Comparison of ENCODE assay signal across 10 cellular contexts in the genomic region with DNA sequence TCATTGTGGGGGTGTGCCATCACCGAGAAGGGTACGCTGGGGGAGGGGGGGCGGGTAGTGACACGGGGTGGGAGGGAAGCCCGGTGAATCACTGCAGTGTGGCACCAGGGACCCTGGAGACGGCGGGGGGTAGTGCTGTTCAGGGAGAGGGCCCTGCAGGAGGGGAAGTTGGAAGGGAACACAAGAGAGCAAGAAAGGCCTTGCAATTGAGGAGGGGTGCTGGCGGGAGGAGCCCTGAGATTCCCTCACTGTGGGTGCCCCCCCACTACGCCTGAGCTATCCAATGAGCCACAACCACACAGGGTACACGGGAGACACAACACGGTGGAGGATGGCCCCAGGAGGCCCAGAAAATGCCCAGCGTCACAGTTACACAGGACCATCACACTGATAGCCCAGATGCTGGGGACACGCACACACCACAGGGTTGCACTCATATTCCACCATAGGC. TPM values are rescaled to one million over a fixed set of nuclear protein-coding genes. Genes with fewer than 3 reads are reported as not detected.
DNase-seq lines count a peak whose midpoint lies in the region; ATAC-seq and TF ChIP-seq lines count a peak whose summit lies in the region.
"Had no signal": no experiment of that assay in that cellular context is flagged by ENCODE, and none has a peak within 500 bp of the region (broad histone marks: within the 10 kb centered on the region; RNA-seq: fewer than 3 reads in every experiment).

No MANE protein-coding gene starts in this region.

- peaks cover 12% of the 10 kb centered on the region for H3K4me1 ChIP-seq in A673 (ENCODE audit: insufficient read depth, low read length, poor library complexity, severe bottlenecking)
- peaks cover 22% of the 10 kb centered on the region for H3K4me1 ChIP-seq in CD8-positive, alpha-beta memory T cell (ENCODE audit: insufficient read depth, low read length)
- H3K4me1 ChIP-seq: pancreas had no signal

- POLR2A ChIA-PET in A673 (lab: Charles Lee; ENCODE audit: low non-redundant PET), result no interaction called here
- POLR2A ChIA-PET in CD8-positive, alpha-beta memory T cell (lab: Charles Lee), result no interaction called here

- peak overlapping the region in 4 of 8 donors; percentile 27 to 91 (median 45) for H3K27ac Mint-ChIP-seq in CD8-positive, alpha-beta memory T cell
- no peak overlapping the region for H3K27ac Mint-ChIP-seq in memory B cell

- peak overlapping the region; percentile 59 to 88 (median 79) for H3K4me3 Mint-ChIP-seq in CD8-positive, alpha-beta memory T cell
- H3K4me3 Mint-ChIP-seq in memory B cell, result peak overlapping the region; percentile 39

- peaks cover 30 to 41% of the 10 kb centered on the region in 2 donors for H3K27me3 Mint-ChIP-seq in CD8-positive, alpha-beta memory T cell
- peaks cover 43% of the 10 kb centered on the region for H3K27me3 Mint-ChIP-seq in memory B cell

- no peaks in the 10 kb centered on the region for H3K36me3 ChIP-seq in A673 (ENCODE audit: insufficient read depth, low read length, poor library complexity, severe bottlenecking)
- no peaks in the 10 kb centered on the region for H3K36me3 ChIP-seq in CD8-positive, alpha-beta memory T cell (ENCODE audit: insufficient read depth, low read length)
- H3K36me3 ChIP-seq: pancreas, SJSA1 had no signal

- BruUV-seq in A673 (replicated peaks; lab: Mats Ljungman, UMichigan), result no TSS peak

- CTCF ChIA-PET in A673 (lab: Charles Lee), result interaction anchor here (0.6 kb wide), 1 partner anchor 364 kb away, joined by 6 read pairs; no protein-coding TSS in a partner anchor
- CTCF ChIA-PET in CD8-positive, alpha-beta memory T cell (lab: Charles Lee), result no interaction called here

- TF ChIP-seq CTCF in A673 (conservative IDR thresholded peaks at IDR 0.05; ENCODE audit: low read depth, low read length) (no peak), VCaP (conservative IDR thresholded peaks at IDR 0.05) (no peak)

- intact Hi-C loops in A673 (cut with micrococcal nuclease; ENCODE audit: unreplicated experiment), result no loop called here

- H3K27ac ChIP-seq in A673 (ENCODE audit: low read depth, low read length, poor library complexity, severe bottlenecking) (no peak overlapping the region), VCaP (peak overlapping the region; percentile 74; the same call in 1 of the 2 replicates)
- H3K27ac ChIP-seq in CD8-positive, alpha-beta memory T cell (ENCODE audit: low read depth, low read length), result no peak overlapping the region
- H3K27ac ChIP-seq: pancreas, SJSA1 had no signal

- no peaks in the 10 kb centered on the region for H3K9me3 ChIP-seq in A673 (ENCODE audit: low read depth, low read length, poor library complexity, severe bottlenecking)
- H3K9me3 ChIP-seq in CD8-positive, alpha-beta memory T cell (ENCODE audit: low read length), result no peaks in the 10 kb centered on the region
- H3K9me3 ChIP-seq: pancreas, SJSA1 had no signal

- peak; percentile 32 for DNase-seq in A673 (ENCODE audit: low spot score)
- no peak for DNase-seq in CD8-positive, alpha-beta memory T cell
- no peak for DNase-seq in memory B cell (ENCODE audit: low spot score in 2 of 2)
- DNase-seq in HPDE6-E6E7 (ENCODE audit: extremely low spot score), result no peak
- no peak for DNase-seq in NOMO-1 (lab: John Stamatoyannopoulos, UW; ENCODE audit: unreplicated experiment in 2 of 2)
- DNase-seq in cerebellar nuclear complex (lab: John Stamatoyannopoulos, UW), result no peak

- no peaks in the 10 kb centered on the region for H3K9me3 Mint-ChIP-seq in CD8-positive, alpha-beta memory T cell
- H3K9me3 Mint-ChIP-seq in memory B cell, result peaks cover 1% of the 10 kb centered on the region

- H3K4me3 ChIP-seq in A673 (ENCODE audit: low read depth, low read length, poor library complexity, severe bottlenecking), result peak overlapping the region; percentile 55
- peak overlapping the region; percentile 60 for H3K4me3 ChIP-seq in CD8-positive, alpha-beta memory T cell (ENCODE audit: low read length)

- H3K4me1 Mint-ChIP-seq in CD8-positive, alpha-beta memory T cell, result peaks cover 39 to 47% (median 40%) of the 10 kb centered on the region in 3 donors
- H3K4me1 Mint-ChIP-seq in memory B cell, result peaks cover 41% of the 10 kb centered on the region

- peaks cover 12% of the 10 kb centered on the region for H3K27me3 ChIP-seq in A673 (replicated peaks; ENCODE audit: insufficient read depth, low read depth, low read length, poor library complexity)
- peaks cover 33% of the 10 kb centered on the region for H3K27me3 ChIP-seq in CD8-positive, alpha-beta memory T cell (ENCODE audit: insufficient read depth, low read length, poor library complexity, severe bottlenecking)

- ATAC-seq in memory B cell (ENCODE audit: low read depth) (no peak), HG03520 (IDR thresholded peaks at IDR 0.05; ENCODE audit: unreplicated experiment) (no peak)

- H3K36me3 Mint-ChIP-seq in CD8-positive, alpha-beta memory T cell, result no peaks in the 10 kb centered on the region
- peaks cover 5% of the 10 kb centered on the region for H3K36me3 Mint-ChIP-seq in memory B cell

RNA-seq across cellular contexts. Expression of a gene that starts 0.5 kb away (rescaled TPM):
- total RNA-seq in A673 (2021), result 8.5 and 9.0 TPM in 2 replicates
- 1 to 10 TPM; 1.9 to 4.1 TPM for total RNA-seq in CD8-positive, alpha-beta memory T cell
- polyA plus RNA-seq in CD8-positive, alpha-beta memory T cell, result 8.2 TPM
- total RNA-seq: SJSA1 had no signal

RNA-seq across cellular contexts. Expression of a gene that starts 35.4 kb away (rescaled TPM):
- 114 and 124 TPM in 2 replicates for total RNA-seq in A673 (2021)
- 10 to 100 TPM; 74.7 to 83.3 TPM for total RNA-seq in CD8-positive, alpha-beta memory T cell
- polyA plus RNA-seq in CD8-positive, alpha-beta memory T cell, result 220 TPM
